ENCODE assay signal across 8 cellular contexts in the genomic region with DNA sequence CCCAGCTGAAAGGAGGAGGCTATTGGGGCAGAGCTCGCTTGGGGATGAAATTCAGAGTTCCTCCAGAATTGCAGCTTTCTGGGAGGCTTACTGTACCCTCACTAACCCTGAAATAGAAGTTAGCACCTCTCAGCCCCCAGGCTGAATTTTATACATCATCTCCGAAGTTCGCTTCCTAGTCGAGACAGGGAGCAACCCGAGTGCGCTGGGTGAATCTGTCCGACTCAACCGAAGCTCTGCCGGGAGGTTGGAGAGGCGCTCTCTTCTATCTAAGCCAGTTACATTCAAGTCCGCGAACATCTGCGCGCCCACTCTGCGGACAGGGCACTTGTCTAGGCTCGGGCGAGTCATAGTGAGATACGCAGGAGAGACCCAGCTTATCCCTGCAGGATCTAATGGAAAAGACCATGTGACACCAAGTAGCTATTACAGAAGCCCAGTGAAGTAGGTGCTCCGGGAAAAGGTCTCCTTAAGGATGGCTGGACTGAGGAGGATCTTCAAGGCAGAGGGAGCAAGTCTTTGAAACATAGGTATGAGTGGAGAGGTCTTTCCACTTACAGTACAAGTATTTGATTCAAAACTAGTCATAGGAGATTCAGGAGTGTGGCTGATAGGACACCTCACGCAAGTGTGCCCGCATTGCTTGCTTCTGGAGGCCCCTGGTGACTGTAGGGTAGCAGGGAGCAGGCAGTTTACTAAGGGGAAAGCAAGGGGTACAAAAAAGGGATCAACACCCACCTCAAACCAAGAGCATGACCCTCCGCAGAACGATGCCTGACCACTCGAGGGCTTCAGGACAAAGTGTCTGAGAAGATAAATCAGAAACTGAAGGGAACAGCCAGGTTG. TPM values are rescaled to one million over a fixed set of nuclear protein-coding genes. Genes with fewer than 3 reads are reported as not detected.
DNase-seq lines count a peak whose midpoint lies in the region; ATAC-seq and TF ChIP-seq lines count a peak whose summit lies in the region.

No MANE protein-coding gene starts in this region.

- H3K36me3 Mint-ChIP-seq in activated CD4-positive, alpha-beta memory T cell treated with anti-CD3 and anti-CD28 coated beads, Interleukin-2, amount 10 ng/mL, durations not matched to agents 7 days and 5 days (ENCODE audit: low read depth): peaks cover 8% of the 10 kb centered on the region
- H3K36me3 Mint-ChIP-seq in glutamatergic neuron (ENCODE audit: unreplicated experiment): no peaks in the 10 kb centered on the region

- ATAC-seq in HG02870 (IDR thresholded peaks at IDR 0.05; ENCODE audit: unreplicated experiment) (no peak), HG03469 (IDR thresholded peaks at IDR 0.05; ENCODE audit: unreplicated experiment) (no peak)

- no peak for DNase-seq in BE2C
- peak; percentile 26 for DNase-seq in HT-29 (ENCODE audit: low spot score)
- DNase-seq in activated CD4-positive, alpha-beta memory T cell treated with anti-CD3 and anti-CD28 coated beads, Interleukin-2, amount 10 ng/mL, durations not matched to agents 7 days and 5 days: no peak
- no peak for DNase-seq in glutamatergic neuron
- DNase-seq in stimulated activated CD4-positive, alpha-beta T cell treated with anti-CD3 and anti-CD28 coated beads, Interleukin-4, amount 100 ng/mL, for 24 hours: peak; percentile 34
- DNase-seq in GOT3 (lab: John Stamatoyannopoulos, UW): no peak

- POLR2A ChIA-PET in activated CD4-positive, alpha-beta memory T cell treated with anti-CD3 and anti-CD28 coated beads, Interleukin-2, amount 10 ng/mL, durations not matched to agents 7 days and 5 days (lab: Charles Lee): interaction anchor here (0.5 to 4.3 kb wide), 14 partner anchors 14 to 1081 kb away, joined by 3 to 43 read pairs (median 5); partner anchors contain the start of genes PFAS and SLC25A35

- no peaks in the 10 kb centered on the region for H3K9me3 Mint-ChIP-seq in activated CD4-positive, alpha-beta memory T cell treated with anti-CD3 and anti-CD28 coated beads, Interleukin-2, amount 10 ng/mL, durations not matched to agents 7 days and 5 days
- H3K9me3 Mint-ChIP-seq in glutamatergic neuron (ENCODE audit: unreplicated experiment): peaks cover 44% of the 10 kb centered on the region

- no peaks in the 10 kb centered on the region for H3K9me3 ChIP-seq in BE2C

- no peaks in the 10 kb centered on the region for H3K4me1 ChIP-seq in BE2C

- peaks cover 20% of the 10 kb centered on the region for H3K27me3 ChIP-seq in BE2C

- H3K36me3 ChIP-seq in BE2C: no peaks in the 10 kb centered on the region

- TF ChIP-seq CTCF in BE2C (IDR thresholded peaks at IDR 0.05; ENCODE audit: low read depth, low read length) (no peak), glutamatergic neuron (IDR thresholded peaks at IDR 0.05; ENCODE audit: partially characterized antibody, unreplicated experiment) (no peak)

- H3K27ac Mint-ChIP-seq in activated CD4-positive, alpha-beta memory T cell treated with anti-CD3 and anti-CD28 coated beads, Interleukin-2, amount 10 ng/mL, durations not matched to agents 7 days and 5 days: peak overlapping the region; percentile 36
- peak overlapping the region; percentile 82 for H3K27ac Mint-ChIP-seq in glutamatergic neuron (ENCODE audit: unreplicated experiment)

- H3K4me1 Mint-ChIP-seq in activated CD4-positive, alpha-beta memory T cell treated with anti-CD3 and anti-CD28 coated beads, Interleukin-2, amount 10 ng/mL, durations not matched to agents 7 days and 5 days: peaks cover 66% of the 10 kb centered on the region
- H3K4me1 Mint-ChIP-seq in glutamatergic neuron (ENCODE audit: low read depth, unreplicated experiment): peaks cover 27% of the 10 kb centered on the region

- peaks cover 44% of the 10 kb centered on the region for H3K27me3 Mint-ChIP-seq in activated CD4-positive, alpha-beta memory T cell treated with anti-CD3 and anti-CD28 coated beads, Interleukin-2, amount 10 ng/mL, durations not matched to agents 7 days and 5 days
- peaks cover 52% of the 10 kb centered on the region for H3K27me3 Mint-ChIP-seq in glutamatergic neuron (ENCODE audit: unreplicated experiment)

- peak overlapping the region; percentile 78 for H3K4me3 ChIP-seq in BE2C (ENCODE audit: low read depth, low read length)

- CTCF ChIA-PET in activated CD4-positive, alpha-beta memory T cell treated with anti-CD3 and anti-CD28 coated beads, Interleukin-2, amount 10 ng/mL, durations not matched to agents 7 days and 5 days (lab: Charles Lee): interaction anchor here (0.9 to 1.7 kb wide), 4 partner anchors 13 to 32 kb away, joined by 3 to 8 read pairs (median 4); no protein-coding TSS in a partner anchor

- H3K4me3 Mint-ChIP-seq in activated CD4-positive, alpha-beta memory T cell treated with anti-CD3 and anti-CD28 coated beads, Interleukin-2, amount 10 ng/mL, durations not matched to agents 7 days and 5 days: peak overlapping the region; percentile 93
- peak overlapping the region; percentile 95 for H3K4me3 Mint-ChIP-seq in glutamatergic neuron (ENCODE audit: unreplicated experiment)

RNA-seq across cellular contexts. Expression of gene HES7, which starts 0.7 kb away (rescaled TPM):
- polyA plus RNA-seq in BE2C (2012; ENCODE audit: insufficient read depth, insufficient read length, low read depth): 4.2 TPM
- 0.61 and 0.76 TPM in 2 replicates for total RNA-seq in HT-29 (2014; rRNA removed; shearing (Covaris generic))
- 1 to 10 TPM; 1.4 to 1.5 TPM for total RNA-seq in activated CD4-positive, alpha-beta memory T cell treated with anti-CD3 and anti-CD28 coated beads, Interleukin-2, amount 10 ng/mL, durations not matched to agents 7 days and 5 days
- total RNA-seq in glutamatergic neuron (ENCODE audit: unreplicated experiment): 2.2 TPM

RNA-seq across cellular contexts. Expression of gene ALOXE3, which starts 6.3 kb away (rescaled TPM):
- not detected for polyA plus RNA-seq in BE2C (2012; ENCODE audit: insufficient read depth, insufficient read length, low read depth)
- not detected in 2 replicates for total RNA-seq in HT-29 (2014; rRNA removed; shearing (Covaris generic))
- total RNA-seq in activated CD4-positive, alpha-beta memory T cell treated with anti-CD3 and anti-CD28 coated beads, Interleukin-2, amount 10 ng/mL, durations not matched to agents 7 days and 5 days: not detected
- not detected for total RNA-seq in glutamatergic neuron (ENCODE audit: unreplicated experiment)

RNA-seq across cellular contexts. Expression of gene PER1, which starts 27.6 kb away (rescaled TPM):
- polyA plus RNA-seq in BE2C (2012; ENCODE audit: insufficient read depth, insufficient read length, low read depth): 44.7 TPM
- total RNA-seq in HT-29 (2014; rRNA removed; shearing (Covaris generic)): 37.1 and 43.5 TPM in 2 replicates
- 10 to 100 TPM; 53.5 to 56.6 TPM for total RNA-seq in activated CD4-positive, alpha-beta memory T cell treated with anti-CD3 and anti-CD28 coated beads, Interleukin-2, amount 10 ng/mL, durations not matched to agents 7 days and 5 days
- total RNA-seq in glutamatergic neuron (ENCODE audit: unreplicated experiment): 64.6 TPM

RNA-seq across cellular contexts. Expression of gene ALOX12B, which starts 37.1 kb away (rescaled TPM):
- 1.0 TPM for polyA plus RNA-seq in BE2C (2012; ENCODE audit: insufficient read depth, insufficient read length, low read depth)
- total RNA-seq in HT-29 (2014; rRNA removed; shearing (Covaris generic)): 0.97 TPM in 1 of 2 replicates, not detected in the other
- total RNA-seq in activated CD4-positive, alpha-beta memory T cell treated with anti-CD3 and anti-CD28 coated beads, Interleukin-2, amount 10 ng/mL, durations not matched to agents 7 days and 5 days: under 1 TPM; 0.20 to 0.38 TPM
- total RNA-seq in glutamatergic neuron (ENCODE audit: unreplicated experiment): not detected

RNA-seq across cellular contexts. Expression of gene VAMP2, which starts 38.2 kb away (rescaled TPM):
- 31.2 TPM for polyA plus RNA-seq in BE2C (2012; ENCODE audit: insufficient read depth, insufficient read length, low read depth)
- total RNA-seq in HT-29 (2014; rRNA removed; shearing (Covaris generic)): 4.9 and 5.8 TPM in 2 replicates
- total RNA-seq in activated CD4-positive, alpha-beta memory T cell treated with anti-CD3 and anti-CD28 coated beads, Interleukin-2, amount 10 ng/mL, durations not matched to agents 7 days and 5 days: 10 to 100 TPM; 75.2 to 79.1 TPM
- total RNA-seq in glutamatergic neuron (ENCODE audit: unreplicated experiment): 117 TPM

Comparison
In these comparisons a context has a peak if more than half of its experiments do, and no peak if none do; other contexts are left out.
1. DNase-seq: peak in HT-29 (single experiment) and stimulated activated CD4-positive, alpha-beta T cell treated with anti-CD3 and anti-CD28 coated beads, Interleukin-4, amount 100 ng/mL, for 24 hours (single experiment); none in BE2C (single experiment), activated CD4-positive, alpha-beta memory T cell treated with anti-CD3 and anti-CD28 coated beads, Interleukin-2, amount 10 ng/mL, durations not matched to agents 7 days and 5 days (single experiment), glutamatergic neuron (single experiment) and GOT3 (single experiment).